In genomic region chr9:37511715-37512010, GRCh38 we compare ENCODE assay signal across 8 cellular contexts.
"Had no signal": no experiment of that assay in that cellular context is flagged by ENCODE, and none has a peak within 500 bp of the region (broad histone marks: within the 10 kb centered on the region; RNA-seq: fewer than 3 reads in every experiment).

No MANE protein-coding gene starts in this region.

- H3K9me3 ChIP-seq: neutrophil, tibial artery had no signal

- H3K9me3 Mint-ChIP-seq: activated naive CD8-positive, alpha-beta T cell treated with anti-CD3 and anti-CD28 coated beads for 36 hours; memory B cell had no signal

- H3K27me3 Mint-ChIP-seq: activated naive CD8-positive, alpha-beta T cell treated with anti-CD3 and anti-CD28 coated beads for 36 hours; memory B cell had no signal

- DNase-seq: activated CD4-positive, alpha-beta T cell treated with anti-CD3 and anti-CD28 coated beads, Interleukin-2, amount 50 U/mL, for 4 hours; activated naive CD4-positive, alpha-beta T cell; activated naive CD8-positive, alpha-beta T cell treated with anti-CD3 and anti-CD28 coated beads for 36 hours; amniotic stem cell; retina; tibial artery had no signal

- H3K27ac Mint-ChIP-seq: activated naive CD8-positive, alpha-beta T cell treated with anti-CD3 and anti-CD28 coated beads for 36 hours; memory B cell had no signal

- H3K4me3 Mint-ChIP-seq: activated naive CD8-positive, alpha-beta T cell treated with anti-CD3 and anti-CD28 coated beads for 36 hours; memory B cell had no signal
